8 cellular contexts compared by ENCODE assay signal in the genomic region with DNA sequence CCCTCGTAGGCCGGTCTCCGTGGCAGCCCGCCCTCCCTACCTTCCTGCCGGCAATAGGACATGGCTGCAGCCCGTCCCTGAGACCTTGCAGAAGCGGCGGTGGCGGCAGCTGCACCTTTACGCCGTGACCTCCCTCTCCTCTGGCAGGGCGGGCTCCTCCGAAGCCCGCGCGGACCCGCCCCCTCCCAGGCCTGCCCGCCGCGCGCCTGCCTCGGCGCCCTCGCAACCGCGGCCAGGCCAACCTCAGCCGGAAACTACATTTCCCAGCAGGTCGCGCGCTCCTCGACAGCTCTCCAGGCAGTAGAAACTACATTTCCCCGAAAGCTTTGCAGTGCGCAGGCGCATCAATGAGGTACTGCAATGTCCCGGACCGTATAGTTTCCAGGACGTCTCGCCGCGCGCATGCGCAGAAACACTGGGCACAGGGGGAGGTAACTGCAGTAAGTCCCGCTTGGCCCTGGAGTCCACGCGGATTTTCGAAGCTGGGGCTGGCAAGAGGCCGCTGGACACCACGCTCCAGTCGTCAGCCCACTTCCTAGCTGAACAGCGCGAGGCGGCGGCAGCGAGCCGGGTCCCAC. TPM values are rescaled to one million over a fixed set of nuclear protein-coding genes. Genes with fewer than 3 reads are reported as not detected.
DNase-seq lines count a peak whose midpoint lies in the region; ATAC-seq and TF ChIP-seq lines count a peak whose summit lies in the region.

TSS of gene CHCHD4 (minus strand) at position 256 of the 578 bp plus-strand sequence. CDS start at position 62, 194 bp downstream.
A gene with protein sequence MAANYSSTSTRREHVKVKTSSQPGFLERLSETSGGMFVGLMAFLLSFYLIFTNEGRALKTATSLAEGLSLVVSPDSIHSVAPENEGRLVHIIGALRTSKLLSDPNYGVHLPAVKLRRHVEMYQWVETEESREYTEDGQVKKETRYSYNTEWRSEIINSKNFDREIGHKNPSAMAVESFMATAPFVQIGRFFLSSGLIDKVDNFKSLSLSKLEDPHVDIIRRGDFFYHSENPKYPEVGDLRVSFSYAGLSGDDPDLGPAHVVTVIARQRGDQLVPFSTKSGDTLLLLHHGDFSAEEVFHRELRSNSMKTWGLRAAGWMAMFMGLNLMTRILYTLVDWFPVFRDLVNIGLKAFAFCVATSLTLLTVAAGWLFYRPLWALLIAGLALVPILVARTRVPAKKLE (plus strand): TSS at position 438 of the 578 bp plus-strand sequence. CDS start 142 bp downstream, outside the sequence.

- H3K27me3 Mint-ChIP-seq in T-helper 17 cell, result no peaks in the 10 kb centered on the region

- TF ChIP-seq POLR2A in GM15510 (IDR thresholded peaks at IDR 0.05; ENCODE audit: borderline replicate concordance, extremely low read depth, insufficient read length), result peak; percentile 39
- TF ChIP-seq POLR2A in uterus (IDR thresholded peaks at IDR 0.05), result peak; percentile 59 to 83

- peak; percentile 88 for DNase-seq in NCI-H1694 treated with DMSO at 0.1 percent for 48 hours (lab: John Stamatoyannopoulos, UW)
- peak; percentile 94 to 97 (median 97) for DNase-seq in T-helper 17 cell
- DNase-seq in right atrium auricular region (ENCODE audit: low spot score), result peak; percentile 99
- DNase-seq in pulmonary artery endothelial cell (ENCODE audit: low read depth, low spot score), result peak; percentile 95
- DNase-seq in uterus, result peak; percentile 99

- H3K9me3 ChIP-seq in T-helper 17 cell (ENCODE audit: control insufficient read depth, low read length, poor library complexity, severe bottlenecking) (no peaks in the 10 kb centered on the region), right atrium auricular region (no peaks in the 10 kb centered on the region), uterus (no peaks in the 10 kb centered on the region)

- no peaks in the 10 kb centered on the region for H3K27me3 ChIP-seq in right atrium auricular region
- no peaks in the 10 kb centered on the region for H3K27me3 ChIP-seq in uterus

- H3K27ac Mint-ChIP-seq in T-helper 17 cell, result peak within 1 kb of the TSS; percentile 99

- TF ChIP-seq CTCF in right atrium auricular region (IDR thresholded peaks at IDR 0.05), result no peak
- TF ChIP-seq CTCF in uterus (IDR thresholded peaks at IDR 0.05), result peak in 1 of 4 experiments; percentile 24

- peaks cover 9% of the 10 kb centered on the region for H3K36me3 Mint-ChIP-seq in T-helper 17 cell (ENCODE audit: low read depth)

- H3K4me1 ChIP-seq in right atrium auricular region (peaks cover 0 to 42% of the 10 kb centered on the region in 2 donors), uterus (peaks cover 16 to 23% of the 10 kb centered on the region in 2 donors)

- peak within 1 kb of the TSS; percentile 97 for H3K4me3 Mint-ChIP-seq in T-helper 17 cell

- intact Hi-C loops in uterus (cut with DNase I; ENCODE audit: low total_unique reads), result loop anchor here (10.0 kb wide), 1 partner anchor 50 kb away; the partner anchor contains the start of genes LSM3 and XPC

- H3K4me3 ChIP-seq in right atrium auricular region (peak within 1 kb of the TSS; percentile 82 to 86), uterus (peak within 1 kb of the TSS; percentile 72 to 84)

- peak; percentile 81 for ATAC-seq in HG02885 (IDR thresholded peaks at IDR 0.05; ENCODE audit: poor library complexity, unreplicated experiment)
- peak; percentile 91 for ATAC-seq in T-helper 17 cell

- H3K36me3 ChIP-seq in right atrium auricular region (peaks cover 26% of the 10 kb centered on the region), uterus (no peaks in the 10 kb centered on the region)

- H3K27ac ChIP-seq in angular gyrus (ENCODE audit: low read depth, low read length) (peak within 1 kb of the TSS; percentile 79), right atrium auricular region (peak within 1 kb of the TSS; percentile 94 to 99), uterus (peak within 1 kb of the TSS; percentile 87 to 95)

- peaks cover 49% of the 10 kb centered on the region for H3K4me1 Mint-ChIP-seq in T-helper 17 cell

RNA-seq across cellular contexts. Expression of gene CHCHD4, which starts in this region (rescaled TPM):
- total RNA-seq in T-helper 17 cell, result 1 to 10 TPM; 2.7 to 3.6 TPM
- 10 to 100 TPM; 24.3 to 32.3 TPM for total RNA-seq in right atrium auricular region
- 17.9 and 20.4 TPM in 2 replicates for total RNA-seq in pulmonary artery endothelial cell
- total RNA-seq in uterus, result 10 to 100 TPM in 1 of 4 donors, 1 to 10 TPM in 3; 6.2 to 12.0 (median 7.8) TPM

RNA-seq across cellular contexts. Expression of the second gene that starts in this region (rescaled TPM):
- total RNA-seq in T-helper 17 cell, result 10 to 100 TPM; 45.6 to 51.4 TPM
- 100 to 1,000 TPM in 1 of 2 donors, 10 to 100 TPM in 1; 91.8 to 142 TPM for total RNA-seq in right atrium auricular region
- 103 and 145 TPM in 2 replicates for total RNA-seq in pulmonary artery endothelial cell
- total RNA-seq in uterus, result 100 to 1,000 TPM in 2 of 4 donors, 10 to 100 TPM in 2; 93.5 to 114 (median 102) TPM

Comparison
In these comparisons a context has a peak if more than half of its experiments do, and no peak if none do; other contexts are left out.
1. Peak in every context shown above with its lines: DNase-seq, ATAC-seq, H3K4me3 ChIP-seq and H3K27ac ChIP-seq.